14 cellular contexts compared by ENCODE assay signal in the genomic region with DNA sequence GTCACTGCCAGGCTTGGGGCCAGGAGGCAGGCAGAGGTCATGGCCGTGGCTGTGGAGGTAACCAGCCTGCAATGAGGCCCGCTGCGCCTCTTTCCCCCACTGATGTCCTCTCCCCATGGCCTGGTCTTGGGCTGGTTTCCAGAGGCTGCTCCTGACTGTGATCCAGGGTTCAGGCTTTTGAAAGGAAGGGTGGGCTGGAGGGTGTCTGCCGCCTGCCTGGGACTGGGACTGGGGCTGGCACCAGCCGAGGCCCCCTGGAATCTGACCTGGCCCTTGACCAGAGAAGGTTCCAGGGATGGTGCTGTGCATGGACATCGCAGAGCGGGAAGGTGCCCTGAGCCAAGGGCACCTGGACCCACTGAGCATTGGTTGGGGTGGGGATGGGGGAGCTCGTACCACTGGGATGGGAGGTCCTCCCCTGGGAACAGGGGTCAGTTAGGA. TPM values are rescaled to one million over a fixed set of nuclear protein-coding genes. Genes with fewer than 3 reads are reported as not detected.
"Had no signal": no experiment of that assay in that cellular context is flagged by ENCODE, and none has a peak within 500 bp of the region (broad histone marks: within the 10 kb centered on the region; RNA-seq: fewer than 3 reads in every experiment).

No MANE protein-coding gene starts in this region.

- H3K4me1 Mint-ChIP-seq: activated naive CD4-positive, alpha-beta T cell treated with anti-CD3 and anti-CD28 coated beads, Interleukin-2, amount 50 U/mL, for 24 hours had no signal

- H3K27ac Mint-ChIP-seq: activated naive CD4-positive, alpha-beta T cell treated with anti-CD3 and anti-CD28 coated beads, Interleukin-2, amount 50 U/mL, for 24 hours; nephron had no signal

- H3K9me3 Mint-ChIP-seq: activated naive CD4-positive, alpha-beta T cell treated with anti-CD3 and anti-CD28 coated beads, Interleukin-2, amount 50 U/mL, for 24 hours; nephron had no signal

- H3K36me3 Mint-ChIP-seq: activated naive CD4-positive, alpha-beta T cell treated with anti-CD3 and anti-CD28 coated beads, Interleukin-2, amount 50 U/mL, for 24 hours had no signal

- ATAC-seq: left ventricle myocardium superior, sciatic nerve, SK-N-SH treated with all-trans-retinoic acid at 6 μM for 48 hours had no signal

- H3K4me3 Mint-ChIP-seq: activated naive CD4-positive, alpha-beta T cell treated with anti-CD3 and anti-CD28 coated beads, Interleukin-2, amount 50 U/mL, for 24 hours; nephron had no signal

- DNase-seq: activated CD4-positive, alpha-beta T cell treated with anti-CD3 and anti-CD28 coated beads for 4 hours; caudate nucleus; cortex of kidney; effector CD8-positive, alpha-beta T cell; foreskin fibroblast; hippocampal formation; kidney; left ventricle myocardium superior; mesenchymal stem cell had no signal

RNA-seq across cellular contexts. Expression of a gene that starts 59.6 kb away (rescaled TPM):
- total RNA-seq: pulmonary artery endothelial cell had no signal
